ENCODE assay signal across 27 cellular contexts in genomic region chr1:193113992-193114332, GRCh38. TPM values are rescaled to one million over a fixed set of nuclear protein-coding genes. Genes with fewer than 3 reads are reported as not detected.
DNase-seq lines count a peak whose midpoint lies in the region; ATAC-seq and TF ChIP-seq lines count a peak whose summit lies in the region.
"Had no signal": no experiment of that assay in that cellular context is flagged by ENCODE, and none has a peak within 500 bp of the region (broad histone marks: within the 10 kb centered on the region; RNA-seq: fewer than 3 reads in every experiment).

No MANE protein-coding gene starts in this region.

- ATAC-seq in HG03439 (IDR thresholded peaks at IDR 0.05; ENCODE audit: unreplicated experiment): no peak
- no peak for ATAC-seq in HG03432 (IDR thresholded peaks at IDR 0.05; ENCODE audit: unreplicated experiment)
- ATAC-seq: activated T-cell treated with anti-CD3 and anti-CD28 coated beads, Interleukin-2, amount 50 U/mL, for 4 hours; effector memory CD8-positive, alpha-beta T cell; esophagus mucosa; gastroesophageal sphincter had no signal

- no TSS peak for BruUV-seq in OCI-LY7 (replicated peaks; lab: Mats Ljungman, UMichigan)

- H3K4me1 ChIP-seq in OCI-LY7 (ENCODE audit: insufficient read depth, low read length, poor library complexity, severe bottlenecking) (no peaks in the 10 kb centered on the region), neutrophil (ENCODE audit: control insufficient read depth in 1 of 2, insufficient read depth in 1 of 2, low read depth in 1 of 2, low read length in 1 of 2) (peaks cover 46 to 48% of the 10 kb centered on the region in 2 experiments)
- H3K4me1 ChIP-seq: BE2C, breast epithelium had no signal

- intact Hi-C loops in OCI-LY7 (cut with micrococcal nuclease; ENCODE audit: unreplicated experiment): no loop called here

- POLR2A ChIA-PET in OCI-LY7 (lab: Charles Lee): interaction anchor here (1.0 to 1.4 kb wide), 3 partner anchors 9 to 94 kb away, joined by 3 to 4 read pairs (median 3); no protein-coding TSS in a partner anchor

- H3K27me3 ChIP-seq in neutrophil (no peaks in the 10 kb centered on the region), brain microvascular endothelial cell (replicated peaks) (no peaks in the 10 kb centered on the region)
- H3K27me3 ChIP-seq: adrenal gland, BE2C, breast epithelium, gastroesophageal sphincter, sigmoid colon, SJCRH30, stomach, tibial nerve had no signal

- no peaks in the 10 kb centered on the region for H3K9me2 ChIP-seq in OCI-LY7 (ENCODE audit: insufficient read depth, low read length)

- no peaks in the 10 kb centered on the region for H3K79me2 ChIP-seq in OCI-LY7 (ENCODE audit: insufficient read depth, low read depth, low read length)

- H4K20me1 ChIP-seq in OCI-LY7 (ENCODE audit: insufficient read depth, low read length): no peaks in the 10 kb centered on the region

- no peaks in the 10 kb centered on the region for H3K9me3 ChIP-seq in OCI-LY7 (ENCODE audit: low read length)
- H3K9me3 ChIP-seq in neutrophil: no peaks in the 10 kb centered on the region
- H3K9me3 ChIP-seq: adrenal gland, BE2C, breast epithelium, gastroesophageal sphincter, HAP-1, sigmoid colon, SJCRH30, stomach, tibial nerve had no signal

- H3K27ac ChIP-seq in OCI-LY7 (ENCODE audit: low read depth, low read length, poor library complexity, severe bottlenecking) (no peak overlapping the region), neutrophil (peak overlapping the region; percentile 83), brain microvascular endothelial cell (no peak overlapping the region)
- H3K27ac ChIP-seq: adrenal gland, breast epithelium, sigmoid colon, SJCRH30, tibial nerve had no signal

- in situ Hi-C loops in brain microvascular endothelial cell (cut with HindIII; ENCODE audit: low pct_ligation_motif_present, low sequenced_read_pairs): no loop called here

- no peak overlapping the region for H3K4me3 ChIP-seq in OCI-LY7 (ENCODE audit: low read depth, low read length, poor library complexity, severe bottlenecking)
- no peak overlapping the region for H3K4me3 ChIP-seq in fibroblast of mammary gland (ENCODE audit: control insufficient read depth, low read depth, low read length)
- H3K4me3 ChIP-seq in neutrophil (ENCODE audit: low read depth in 1 of 2, low read length in 1 of 2): no peak overlapping the region
- H3K4me3 ChIP-seq in brain microvascular endothelial cell (ENCODE audit: low read depth, low read length): no peak overlapping the region
- H3K4me3 ChIP-seq: adrenal gland, breast epithelium, gastroesophageal sphincter, HAP-1, sigmoid colon, SJCRH30, stomach, tibial nerve had no signal

- no peak overlapping the region for H3K4me2 ChIP-seq in OCI-LY7 (ENCODE audit: low read length)

- DNase-seq in EH (ENCODE audit: low read depth) (peak; percentile 19), OCI-LY7 (ENCODE audit: low spot score) (no peak), fibroblast of mammary gland (ENCODE audit: low read depth) (peak; percentile 51), brain microvascular endothelial cell (no peak)
- DNase-seq in activated CD4-positive, alpha-beta T cell treated with anti-CD3 and anti-CD28 coated beads for 48 hours: no peak
- DNase-seq: activated CD4-positive, alpha-beta T cell treated with anti-CD3 and anti-CD28 coated beads, Interleukin-2, amount 10 ng/mL, durations not matched to agents 24 days and 14 days; activated T-cell treated with anti-CD3 and anti-CD28 coated beads, Interleukin-2, amount 50 U/mL, for 4 hours; adrenal gland; BE2C; effector memory CD8-positive, alpha-beta T cell; KG1; NCI-H1436 treated with DMSO at 0.1 percent for 48 hours; NCI-H2107; NCI-H510A; nephron progenitor cell; NK-92 treated with Interleukin-12 subunit alpha and Interleukin-12 subunit beta, amount 100 ng/mL, for 24 hours; sigmoid colon; SJCRH30; stomach had no signal

- H3K36me3 ChIP-seq in OCI-LY7 (ENCODE audit: insufficient read depth, low read length): no peaks in the 10 kb centered on the region
- H3K36me3 ChIP-seq in neutrophil: no peaks in the 10 kb centered on the region
- no peaks in the 10 kb centered on the region for H3K36me3 ChIP-seq in brain microvascular endothelial cell (replicated peaks)
- H3K36me3 ChIP-seq: adrenal gland, BE2C, breast epithelium, gastroesophageal sphincter, HAP-1, sigmoid colon, SJCRH30, stomach, tibial nerve had no signal

- H2AFZ ChIP-seq in OCI-LY7 (ENCODE audit: low read length): peak overlapping the region; percentile 4; the same call in 1 of the 2 replicates

- no peak for TF ChIP-seq CTCF in OCI-LY7 (conservative IDR thresholded peaks at IDR 0.05; ENCODE audit: low read length)
- TF ChIP-seq CTCF in fibroblast of mammary gland (conservative IDR thresholded peaks at IDR 0.05; ENCODE audit: control insufficient read depth, insufficient read depth, low read depth, low read length): no peak
- TF ChIP-seq CTCF in neutrophil (IDR thresholded peaks at IDR 0.05): no peak
- no peak for TF ChIP-seq CTCF in brain microvascular endothelial cell (IDR thresholded peaks at IDR 0.05; ENCODE audit: low read depth, low read length, missing control alignments)

- CTCF ChIA-PET in OCI-LY7 (lab: Charles Lee; ENCODE audit: unreplicated experiment): no interaction called here

RNA-seq across cellular contexts. Expression of gene CDC73, which starts 7.9 kb away (rescaled TPM):
- 12.9 and 25.9 TPM in 2 replicates for total RNA-seq in OCI-LY7 (2014; rRNA removed; shearing (Covaris generic))
- total RNA-seq in OCI-LY7 (2022): 47.9 and 50.0 TPM in 2 replicates

RNA-seq across cellular contexts. Expression of gene GLRX2, which starts 8.7 kb away (rescaled TPM):
- 10.6 and 11.0 TPM in 2 replicates for total RNA-seq in OCI-LY7 (2014; rRNA removed; shearing (Covaris generic))
- total RNA-seq in OCI-LY7 (2022): 21.9 and 24.0 TPM in 2 replicates

RNA-seq across cellular contexts. Expression of gene RO60, which starts 54.5 kb away (rescaled TPM):
- 70.4 and 72.4 TPM in 2 replicates for total RNA-seq in OCI-LY7 (2014; rRNA removed; shearing (Covaris generic))
- total RNA-seq in OCI-LY7 (2022): 77.0 and 83.3 TPM in 2 replicates

RNA-seq across cellular contexts. Expression of gene UCHL5, which starts 54.8 kb away (rescaled TPM):
- 28.6 and 32.7 TPM in 2 replicates for total RNA-seq in OCI-LY7 (2014; rRNA removed; shearing (Covaris generic))
- total RNA-seq in OCI-LY7 (2022): 82.5 TPM in 2 replicates

Comparison
In these comparisons a context has a peak if more than half of its experiments do, and no peak if none do; other contexts are left out.
1. DNase-seq: peak in EH (single experiment) and fibroblast of mammary gland (single experiment); none in OCI-LY7 (single experiment), brain microvascular endothelial cell (single experiment) and activated CD4-positive, alpha-beta T cell treated with anti-CD3 and anti-CD28 coated beads for 48 hours (single experiment).